Comparison of ENCODE assay signal across 10 cellular contexts in genomic region chr19:50258918-50259372, GRCh38. TPM values are rescaled to one million over a fixed set of nuclear protein-coding genes. Genes with fewer than 3 reads are reported as not detected.
A peak's percentile ranks its signal among the peaks of the same experiment; 100 is the strongest.
DNase-seq lines count a peak whose midpoint lies in the region; ATAC-seq and TF ChIP-seq lines count a peak whose summit lies in the region.
"Had no signal": no experiment of that assay in that cellular context is flagged by ENCODE, and none has a peak within 500 bp of the region (broad histone marks: within the 10 kb centered on the region; RNA-seq: fewer than 3 reads in every experiment).

No MANE protein-coding gene starts in this region.

- H3K36me3 Mint-ChIP-seq in activated T-cell treated with anti-CD3 and anti-CD28 coated beads, Interleukin-2, amount 50 U/mL, for 72 hours (ENCODE audit: insufficient read depth in 2 of 2) = no peaks in the 10 kb centered on the region
- H3K36me3 Mint-ChIP-seq in activated T-cell treated with anti-CD3 and anti-CD28 coated beads, Interleukin-2, amount 50 U/mL, for 24 hours (ENCODE audit: low read depth) = no peaks in the 10 kb centered on the region
- H3K36me3 Mint-ChIP-seq in natural killer cell treated with Interleukin-12 subunit alpha and Interleukin-12 subunit beta and Interleukin-15 and Interleukin-18, amount 100 ng/mL, for 72 hours = peaks cover 5% of the 10 kb centered on the region

- no peak overlapping the region for H3K4me2 ChIP-seq in OCI-LY3 (ENCODE audit: low read length)

- DNase-seq in activated T-cell treated with anti-CD3 and anti-CD28 coated beads, Interleukin-2, amount 50 U/mL, for 72 hours = peak; percentile 26 to 45
- DNase-seq in activated T-cell treated with anti-CD3 and anti-CD28 coated beads, Interleukin-2, amount 50 U/mL, for 24 hours = no peak
- DNase-seq in right cardiac atrium (peak in 2 of 3 donors; percentile 28 to 73), tibial artery (no peak), ureter (ENCODE audit: low spot score) (no peak)
- no peak for DNase-seq in natural killer cell treated with Interleukin-12 subunit alpha and Interleukin-12 subunit beta and Interleukin-15 and Interleukin-18, amount 100 ng/mL, for 72 hours (ENCODE audit: low spot score)
- DNase-seq: DMS 273 treated with DMSO at 0.1 percent for 48 hours, NCI-H774 had no signal

- H3K4me3 ChIP-seq in OCI-LY3 (ENCODE audit: low read length) (no peak overlapping the region), right cardiac atrium (ENCODE audit: low read length) (no peak overlapping the region), tibial artery (no peak overlapping the region)

- peaks cover 10% of the 10 kb centered on the region for H3K27me3 Mint-ChIP-seq in activated T-cell treated with anti-CD3 and anti-CD28 coated beads, Interleukin-2, amount 50 U/mL, for 72 hours (ENCODE audit: low read depth)
- H3K27me3 Mint-ChIP-seq in activated T-cell treated with anti-CD3 and anti-CD28 coated beads, Interleukin-2, amount 50 U/mL, for 24 hours = peaks cover 31% of the 10 kb centered on the region
- peaks cover 0 to 6% of the 10 kb centered on the region in 2 donors for H3K27me3 Mint-ChIP-seq in natural killer cell treated with Interleukin-12 subunit alpha and Interleukin-12 subunit beta and Interleukin-15 and Interleukin-18, amount 100 ng/mL, for 72 hours

- H3K27me3 ChIP-seq in OCI-LY3 (ENCODE audit: low read depth, low read length) (peaks cover 11% of the 10 kb centered on the region; the same call in 1 of the 2 replicates), right cardiac atrium (ENCODE audit: control insufficient read depth, insufficient read depth) (no peaks in the 10 kb centered on the region), tibial artery (peaks cover 0 to 4% of the 10 kb centered on the region in 2 donors)

- H3K9me3 Mint-ChIP-seq in activated T-cell treated with anti-CD3 and anti-CD28 coated beads, Interleukin-2, amount 50 U/mL, for 72 hours = peaks cover 0 to 6% of the 10 kb centered on the region in 2 donors
- H3K9me3 Mint-ChIP-seq in activated T-cell treated with anti-CD3 and anti-CD28 coated beads, Interleukin-2, amount 50 U/mL, for 24 hours = peaks cover 6% of the 10 kb centered on the region
- H3K9me3 Mint-ChIP-seq in natural killer cell treated with Interleukin-12 subunit alpha and Interleukin-12 subunit beta and Interleukin-15 and Interleukin-18, amount 100 ng/mL, for 72 hours = no peaks in the 10 kb centered on the region

- no peaks in the 10 kb centered on the region for H3K4me1 Mint-ChIP-seq in activated T-cell treated with anti-CD3 and anti-CD28 coated beads, Interleukin-2, amount 50 U/mL, for 72 hours (ENCODE audit: low read depth)
- H3K4me1 Mint-ChIP-seq in activated T-cell treated with anti-CD3 and anti-CD28 coated beads, Interleukin-2, amount 50 U/mL, for 24 hours (ENCODE audit: low read depth) = no peaks in the 10 kb centered on the region
- no peaks in the 10 kb centered on the region for H3K4me1 Mint-ChIP-seq in natural killer cell treated with Interleukin-12 subunit alpha and Interleukin-12 subunit beta and Interleukin-15 and Interleukin-18, amount 100 ng/mL, for 72 hours (ENCODE audit: low read depth in 2 of 2)

- no peak overlapping the region for H3K27ac Mint-ChIP-seq in activated T-cell treated with anti-CD3 and anti-CD28 coated beads, Interleukin-2, amount 50 U/mL, for 72 hours
- H3K27ac Mint-ChIP-seq in activated T-cell treated with anti-CD3 and anti-CD28 coated beads, Interleukin-2, amount 50 U/mL, for 24 hours = no peak overlapping the region
- H3K27ac Mint-ChIP-seq in natural killer cell treated with Interleukin-12 subunit alpha and Interleukin-12 subunit beta and Interleukin-15 and Interleukin-18, amount 100 ng/mL, for 72 hours = no peak overlapping the region

- H3K27ac ChIP-seq in OCI-LY3 (ENCODE audit: low read length) = no peak overlapping the region
- no peak overlapping the region for H3K27ac ChIP-seq in right cardiac atrium (ENCODE audit: low read length)
- H3K27ac ChIP-seq in tibial artery = no peak overlapping the region

- no peak for ATAC-seq in activated T-cell treated with anti-CD3 and anti-CD28 coated beads, Interleukin-2, amount 50 U/mL, for 72 hours (replicated peaks in 1 of 2)
- ATAC-seq in right cardiac atrium (peak in 1 of 2 donors; percentile 29), GM19467 (IDR thresholded peaks at IDR 0.05; ENCODE audit: unreplicated experiment) (no peak)
- ATAC-seq in natural killer cell treated with Interleukin-12 subunit alpha and Interleukin-12 subunit beta and Interleukin-15 and Interleukin-18, amount 100 ng/mL, for 72 hours = no peak

- 43% methylated on average over 25 of the region's 25 CpGs for WGBS in right cardiac atrium

- H3K9me3 ChIP-seq in OCI-LY3 (ENCODE audit: insufficient read depth, low read length) (peaks cover 15% of the 10 kb centered on the region), right cardiac atrium (ENCODE audit: control insufficient read depth, low read length) (no peaks in the 10 kb centered on the region), tibial artery (peaks cover 0 to under 1% (median 0%) of the 10 kb centered on the region in 3 donors)

- TF ChIP-seq CTCF in OCI-LY3 (IDR thresholded peaks at IDR 0.05; ENCODE audit: low read depth, low read length) = peak; percentile 65
- TF ChIP-seq CTCF in tibial artery (IDR thresholded peaks at IDR 0.05) = peak; percentile 7 to 11

- no peak overlapping the region for H3K4me3 Mint-ChIP-seq in activated T-cell treated with anti-CD3 and anti-CD28 coated beads, Interleukin-2, amount 50 U/mL, for 72 hours
- H3K4me3 Mint-ChIP-seq in activated T-cell treated with anti-CD3 and anti-CD28 coated beads, Interleukin-2, amount 50 U/mL, for 24 hours = no peak overlapping the region
- no peak overlapping the region for H3K4me3 Mint-ChIP-seq in natural killer cell treated with Interleukin-12 subunit alpha and Interleukin-12 subunit beta and Interleukin-15 and Interleukin-18, amount 100 ng/mL, for 72 hours

- intact Hi-C loops in right cardiac atrium (cut with DNase I) (no loop called here), tibial artery (cut with DNase I; ENCODE audit: low total_unique reads) (no loop called here)

- no peaks in the 10 kb centered on the region for H4K20me1 ChIP-seq in OCI-LY3 (ENCODE audit: insufficient read depth, low read length)

- no peak overlapping the region for H3K9ac ChIP-seq in OCI-LY3 (ENCODE audit: low read length)

- H2AFZ ChIP-seq in OCI-LY3 (ENCODE audit: low read depth, low read length) = no peak overlapping the region

- H3K36me3 ChIP-seq in OCI-LY3 (replicated peaks; ENCODE audit: low read depth, low read length) (peaks cover 6% of the 10 kb centered on the region), tibial artery (peaks cover 0 to 47% (median 0%) of the 10 kb centered on the region in 3 donors)

- H3K79me2 ChIP-seq in OCI-LY3 (ENCODE audit: low read length) = no peaks in the 10 kb centered on the region

- H3K4me1 ChIP-seq in OCI-LY3 (ENCODE audit: low read length) = peaks cover 3% of the 10 kb centered on the region; the same call in 1 of the 2 replicates
- H3K4me1 ChIP-seq in right cardiac atrium (ENCODE audit: control insufficient read depth, insufficient read depth, low read length) = no peaks in the 10 kb centered on the region
- H3K4me1 ChIP-seq in tibial artery = no peaks in the 10 kb centered on the region

RNA-seq across cellular contexts. Expression of gene MYH14, which starts 55.5 kb away (rescaled TPM):
- total RNA-seq in activated T-cell treated with anti-CD3 and anti-CD28 coated beads, Interleukin-2, amount 50 U/mL, for 72 hours = not detected
- total RNA-seq in right cardiac atrium = 10 to 100 TPM; 69.9 to 92.9 (median 76.5) TPM
- 73.6 TPM for polyA plus RNA-seq in right cardiac atrium
- not detected for total RNA-seq in natural killer cell treated with Interleukin-12 subunit alpha and Interleukin-12 subunit beta and Interleukin-15 and Interleukin-18, amount 100 ng/mL, for 72 hours
- 134 TPM for total RNA-seq in ureter

Comparison
In these comparisons a context has a peak if more than half of its experiments do, and no peak if none do; other contexts are left out.
1. DNase-seq: peak in activated T-cell treated with anti-CD3 and anti-CD28 coated beads, Interleukin-2, amount 50 U/mL, for 72 hours (2 of 2) and right cardiac atrium (2 of 3); none in activated T-cell treated with anti-CD3 and anti-CD28 coated beads, Interleukin-2, amount 50 U/mL, for 24 hours (single experiment), tibial artery (0 of 2), natural killer cell treated with Interleukin-12 subunit alpha and Interleukin-12 subunit beta and Interleukin-15 and Interleukin-18, amount 100 ng/mL, for 72 hours (single experiment) and ureter (single experiment).
2. RNA of gene MYH14, which starts 55.5 kb away (total RNA-seq): 134 TPM in ureter (single experiment) and 69.9 to 92.9 TPM in right cardiac atrium; not detected in activated T-cell treated with anti-CD3 and anti-CD28 coated beads, Interleukin-2, amount 50 U/mL, for 72 hours and not detected in natural killer cell treated with Interleukin-12 subunit alpha and Interleukin-12 subunit beta and Interleukin-15 and Interleukin-18, amount 100 ng/mL, for 72 hours; every median in the first group is over 10 times any median in the second.